13 cellular contexts compared by ENCODE assay signal in genomic region chr5:76351577-76351976, GRCh38. TPM values are rescaled to one million over a fixed set of nuclear protein-coding genes. Genes with fewer than 3 reads are reported as not detected.
DNase-seq lines count a peak whose midpoint lies in the region; ATAC-seq, FAIRE-seq and TF ChIP-seq lines count a peak whose summit lies in the region.
"Had no signal": no experiment of that assay in that cellular context is flagged by ENCODE, and none has a peak within 500 bp of the region (broad histone marks: within the 10 kb centered on the region; RNA-seq: fewer than 3 reads in every experiment).

No MANE protein-coding gene starts in this region.

- no peak for TF ChIP-seq CTCF in neural progenitor cell (IDR thresholded peaks at IDR 0.05)
- TF ChIP-seq CTCF in kidney (IDR thresholded peaks at IDR 0.05; ENCODE audit: borderline replicate concordance, extremely low read depth, insufficient read depth) = no peak

- H3K36me3 ChIP-seq in neural progenitor cell (no peaks in the 10 kb centered on the region), kidney (ENCODE audit: control insufficient read depth in 1 of 2, insufficient read depth in 2 of 2, low read length in 2 of 2) (no peaks in the 10 kb centered on the region)
- H3K36me3 ChIP-seq: right lobe of liver had no signal

- no peak overlapping the region for H3K4me2 ChIP-seq in neural progenitor cell

- no peaks in the 10 kb centered on the region for H3K36me3 Mint-ChIP-seq in neural progenitor cell

- FAIRE-seq in kidney (lab: Jason Lieb, UNC) = no peak
- FAIRE-seq: colon had no signal

- H3K9ac ChIP-seq in neural progenitor cell (no peak overlapping the region), kidney (ENCODE audit: low read length in 2 of 2) (no peak overlapping the region)

- H3F3A ChIP-seq in neural progenitor cell (ENCODE audit: low read depth) = no peaks in the 10 kb centered on the region

- intact Hi-C loops in kidney (cut with DNase I) = no loop called here

- no peak overlapping the region for H3K4me3 Mint-ChIP-seq in neural progenitor cell

- peak; percentile 98 for ATAC-seq in GM19023 (IDR thresholded peaks at IDR 0.05; ENCODE audit: unreplicated experiment)
- peak; percentile 98 for ATAC-seq in GM21786 (IDR thresholded peaks at IDR 0.05; ENCODE audit: unreplicated experiment)
- peak; percentile 98 for ATAC-seq in HG03280 (IDR thresholded peaks at IDR 0.05; ENCODE audit: unreplicated experiment)
- ATAC-seq: right lobe of liver had no signal

- no peaks in the 10 kb centered on the region for H3K27me3 ChIP-seq in neural progenitor cell
- H3K27me3 ChIP-seq: right lobe of liver had no signal

- no peaks in the 10 kb centered on the region for H3K9me3 ChIP-seq in neural progenitor cell (ENCODE audit: low read depth)
- no peaks in the 10 kb centered on the region for H3K9me3 ChIP-seq in kidney (ENCODE audit: control insufficient read depth in 1 of 2, low read length in 2 of 2)
- H3K9me3 ChIP-seq: right lobe of liver had no signal

- H2AFZ ChIP-seq in neural progenitor cell (replicated peaks) = no peak overlapping the region

- H3K4me3 ChIP-seq in neural progenitor cell (no peak overlapping the region), kidney (ENCODE audit: low read length in 2 of 2) (no peak overlapping the region)
- H3K4me3 ChIP-seq: right lobe of liver had no signal

- H3K4me1 ChIP-seq in neural progenitor cell (no peaks in the 10 kb centered on the region), kidney (ENCODE audit: control insufficient read depth in 1 of 2, insufficient read depth in 1 of 2, low read depth in 1 of 2, low read length in 2 of 2) (no peaks in the 10 kb centered on the region)
- H3K4me1 ChIP-seq: right lobe of liver had no signal

- H4K20me1 ChIP-seq in neural progenitor cell (ENCODE audit: low read depth) = no peaks in the 10 kb centered on the region

- peak overlapping the region; percentile 53 for H3K27ac Mint-ChIP-seq in neural progenitor cell

- H3K27me3 Mint-ChIP-seq in neural progenitor cell (ENCODE audit: insufficient read depth, low read depth) = peaks cover 4% of the 10 kb centered on the region

- H3K79me2 ChIP-seq in neural progenitor cell (ENCODE audit: low read depth) = no peaks in the 10 kb centered on the region

- H3K4me1 Mint-ChIP-seq in neural progenitor cell = peaks cover 18% of the 10 kb centered on the region

- DNase-seq in neural progenitor cell (ENCODE audit: low spot score) = no peak
- no peak for DNase-seq in inferior parietal cortex (ENCODE audit: extremely low spot score)
- DNase-seq in kidney = no peak
- DNase-seq in glomerular visceral epithelial cell (ENCODE audit: extremely low spot score) = no peak
- DNase-seq in DMS53 (lab: John Stamatoyannopoulos, UW) = no peak
- DNase-seq: DND-41, foreskin melanocyte, NCI-H1436, right lobe of liver had no signal

- H3K27ac ChIP-seq in neural progenitor cell = no peak overlapping the region
- H3K27ac ChIP-seq in kidney (ENCODE audit: low read depth in 2 of 2, low read length in 2 of 2) = no peak overlapping the region
- H3K27ac ChIP-seq: right lobe of liver had no signal

- H3K9me3 Mint-ChIP-seq in neural progenitor cell = no peaks in the 10 kb centered on the region

RNA-seq across cellular contexts. Expression of gene IQGAP2, which starts 51.5 kb away (rescaled TPM):
- total RNA-seq in neural progenitor cell (ENCODE audit: low replicate concordance) (20.9 and 37.7 TPM in 2 replicates), kidney (23.2 TPM)
- 35.8 TPM for polyA plus RNA-seq in kidney (ENCODE audit: insufficient read depth, low read depth, low replicate concordance)
